Comparison of ENCODE assay signal across 9 cellular contexts in the genomic region with DNA sequence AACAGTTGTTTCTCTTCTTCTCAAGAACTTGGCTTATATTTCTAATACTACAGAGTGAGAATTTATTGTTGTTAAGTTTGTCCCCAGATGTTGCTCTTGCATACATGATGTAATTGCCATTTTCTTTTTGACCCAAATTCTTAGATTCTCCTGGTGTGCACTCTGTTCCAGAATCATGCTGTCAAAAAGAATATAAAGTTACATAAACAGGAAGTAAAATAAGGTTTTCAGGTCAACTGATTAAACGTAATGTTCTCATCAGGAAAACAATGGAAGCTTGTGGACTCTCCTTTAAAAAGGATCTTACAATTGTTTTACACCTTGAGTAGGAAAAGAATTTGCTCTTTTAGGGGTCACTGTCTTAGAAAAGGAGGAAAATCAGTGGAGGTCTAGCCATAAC.
DNase-seq lines count a peak whose midpoint lies in the region; ATAC-seq, FAIRE-seq and TF ChIP-seq lines count a peak whose summit lies in the region.
"Had no signal": no experiment of that assay in that cellular context is flagged by ENCODE, and none has a peak within 500 bp of the region (broad histone marks: within the 10 kb centered on the region; RNA-seq: fewer than 3 reads in every experiment).

No MANE protein-coding gene starts in this region.

- CTCF ChIA-PET in activated CD8-positive, alpha-beta memory T cell treated with anti-CD3 and anti-CD28 coated beads, Interleukin-2, amount 10 ng/mL, durations not matched to agents 7 days and 5 days (lab: Charles Lee) = interaction anchor here (1.0 to 1.1 kb wide), 2 partner anchors 10 to 143 kb away, joined by 3 to 5 read pairs; a partner anchor contains a TSS

- no peaks in the 10 kb centered on the region for H3K27me3 Mint-ChIP-seq in activated CD8-positive, alpha-beta memory T cell treated with anti-CD3 and anti-CD28 coated beads, Interleukin-2, amount 10 ng/mL, durations not matched to agents 7 days and 5 days
- H3K27me3 Mint-ChIP-seq in astrocyte (ENCODE audit: low read depth, unreplicated experiment) = no peaks in the 10 kb centered on the region

- H4K91ac ChIP-seq in trophoblast cell (ENCODE audit: low read depth, low read length) = no peak overlapping the region

- no peak overlapping the region for H3K18ac ChIP-seq in trophoblast cell (ENCODE audit: low read length)

- H3K4me1 Mint-ChIP-seq in activated CD8-positive, alpha-beta memory T cell treated with anti-CD3 and anti-CD28 coated beads, Interleukin-2, amount 10 ng/mL, durations not matched to agents 7 days and 5 days = peaks cover 44% of the 10 kb centered on the region
- H3K4me1 Mint-ChIP-seq in astrocyte (ENCODE audit: low read depth, unreplicated experiment) = peaks cover 19% of the 10 kb centered on the region
- H3K4me1 Mint-ChIP-seq: neural progenitor cell had no signal

- H3K27me3 ChIP-seq in astrocyte (ENCODE audit: insufficient read depth, low read length) (no peaks in the 10 kb centered on the region), lower lobe of right lung (ENCODE audit: low read depth) (no peaks in the 10 kb centered on the region), testis (no peaks in the 10 kb centered on the region), trophoblast cell (ENCODE audit: insufficient read depth, low read length) (no peaks in the 10 kb centered on the region)
- H3K27me3 ChIP-seq: neural progenitor cell had no signal

- no peak overlapping the region for H4K12ac ChIP-seq in trophoblast cell (ENCODE audit: low read depth, low read length)

- no peaks in the 10 kb centered on the region for H3K79me1 ChIP-seq in trophoblast cell (ENCODE audit: low read length)

- H3K4ac ChIP-seq in trophoblast cell (ENCODE audit: low read depth, low read length) = no peak overlapping the region

- H3K27ac ChIP-seq in astrocyte (ENCODE audit: low read depth, low read length) (no peak overlapping the region), lower lobe of right lung (peak overlapping the region; percentile 80), testis (peak overlapping the region; percentile 27 to 48), trophoblast cell (ENCODE audit: low read depth, low read length) (no peak overlapping the region)
- H3K27ac ChIP-seq: neural progenitor cell had no signal

- no peak overlapping the region for H2AK5ac ChIP-seq in trophoblast cell (ENCODE audit: low read length)

- H3K4me1 ChIP-seq in astrocyte (ENCODE audit: insufficient read depth, low read length) = no peaks in the 10 kb centered on the region
- H3K4me1 ChIP-seq in lower lobe of right lung = peaks cover 21% of the 10 kb centered on the region
- H3K4me1 ChIP-seq in testis = peaks cover 13% of the 10 kb centered on the region
- no peaks in the 10 kb centered on the region for H3K4me1 ChIP-seq in trophoblast cell (ENCODE audit: control insufficient read depth in 1 of 2, insufficient read depth in 2 of 2, low read length in 2 of 2)
- H3K4me1 ChIP-seq: neural progenitor cell had no signal

- H3K79me2 ChIP-seq in astrocyte (ENCODE audit: insufficient read depth, low read length) (no peaks in the 10 kb centered on the region), trophoblast cell (ENCODE audit: control insufficient read depth, insufficient read depth, low read length, poor library complexity) (no peaks in the 10 kb centered on the region)

- H3K9me3 Mint-ChIP-seq in activated CD8-positive, alpha-beta memory T cell treated with anti-CD3 and anti-CD28 coated beads, Interleukin-2, amount 10 ng/mL, durations not matched to agents 7 days and 5 days (ENCODE audit: low read depth) = no peaks in the 10 kb centered on the region
- H3K9me3 Mint-ChIP-seq in astrocyte (ENCODE audit: unreplicated experiment) = no peaks in the 10 kb centered on the region
- H3K9me3 Mint-ChIP-seq: neural progenitor cell had no signal

- no peak for TF ChIP-seq POLR2A in testis (IDR thresholded peaks at IDR 0.05)

- DNase-seq in activated CD8-positive, alpha-beta memory T cell treated with anti-CD3 and anti-CD28 coated beads, Interleukin-2, amount 10 ng/mL, durations not matched to agents 7 days and 5 days = no peak
- DNase-seq in activated CD8-positive, alpha-beta memory T cell treated with anti-CD3 and anti-CD28 coated beads, Interleukin-2, amount 50 U/mL, for 4 hours = no peak
- no peak for DNase-seq in astrocyte (ENCODE audit: low read depth)
- no peak for DNase-seq in lower lobe of right lung
- DNase-seq in testis = no peak
- no peak for DNase-seq in NCI-H128 (lab: John Stamatoyannopoulos, UW; ENCODE audit: unreplicated experiment)
- DNase-seq in trophoblast cell = no peak

- no peak overlapping the region for H3K4me2 ChIP-seq in astrocyte (ENCODE audit: low read length)
- H3K4me2 ChIP-seq in trophoblast cell (ENCODE audit: low read length) = no peak overlapping the region
- H3K4me2 ChIP-seq: neural progenitor cell had no signal

- intact Hi-C loops in lower lobe of right lung (cut with DNase I) = no loop called here
- intact Hi-C loops in testis (cut with DNase I; ENCODE audit: low total_unique reads) = no loop called here

- H3K36me3 ChIP-seq in astrocyte (ENCODE audit: insufficient read depth, low read length) (peaks cover 13% of the 10 kb centered on the region), lower lobe of right lung (peaks cover 5% of the 10 kb centered on the region), testis (ENCODE audit: low read depth, missing control alignments) (no peaks in the 10 kb centered on the region), trophoblast cell (ENCODE audit: control insufficient read depth in 1 of 2, insufficient read depth in 2 of 2, low read length in 2 of 2) (peaks cover 3 to 6% of the 10 kb centered on the region in 2 experiments)

- FAIRE-seq in astrocyte (lab: Jason Lieb, UNC) = no peak

- H2BK5ac ChIP-seq in trophoblast cell (ENCODE audit: low read depth, low read length, poor library complexity) = no peak overlapping the region

- H2AFZ ChIP-seq in astrocyte (ENCODE audit: low read depth, low read length) (no peak overlapping the region), trophoblast cell (ENCODE audit: insufficient read depth, low read length, poor library complexity) (no peak overlapping the region)
- H2AFZ ChIP-seq: neural progenitor cell had no signal

- H3K9me3 ChIP-seq in astrocyte (ENCODE audit: insufficient read depth, low read depth, low read length) (no peaks in the 10 kb centered on the region), lower lobe of right lung (no peaks in the 10 kb centered on the region), testis (no peaks in the 10 kb centered on the region), trophoblast cell (ENCODE audit: insufficient read depth, low read depth, low read length) (no peaks in the 10 kb centered on the region)

- no peak overlapping the region for H3K4me3 ChIP-seq in astrocyte (ENCODE audit: insufficient read depth, low read depth, low read length)
- no peak overlapping the region for H3K4me3 ChIP-seq in lower lobe of right lung
- H3K4me3 ChIP-seq in testis = no peak overlapping the region
- no peak overlapping the region for H3K4me3 ChIP-seq in trophoblast cell (ENCODE audit: low read depth, low read length)
- H3K4me3 ChIP-seq: neural progenitor cell had no signal

- no peak overlapping the region for H2BK120ac ChIP-seq in trophoblast cell (ENCODE audit: insufficient read depth, low read length, poor library complexity)

- H3K14ac ChIP-seq in trophoblast cell (ENCODE audit: low read length) = no peak overlapping the region

- no peak for ATAC-seq in activated CD8-positive, alpha-beta memory T cell treated with anti-CD3 and anti-CD28 coated beads, Interleukin-2, amount 10 ng/mL, durations not matched to agents 7 days and 5 days
- ATAC-seq in lower lobe of right lung (no peak), HG03469 (IDR thresholded peaks at IDR 0.05; ENCODE audit: unreplicated experiment) (no peak)

- H3K9ac ChIP-seq in astrocyte (ENCODE audit: low read length) (no peak overlapping the region), trophoblast cell (ENCODE audit: low read length) (no peak overlapping the region)
- H3K9ac ChIP-seq: neural progenitor cell had no signal

- no peak overlapping the region for H2BK12ac ChIP-seq in trophoblast cell (ENCODE audit: low read length)

- H3K36me3 Mint-ChIP-seq in activated CD8-positive, alpha-beta memory T cell treated with anti-CD3 and anti-CD28 coated beads, Interleukin-2, amount 10 ng/mL, durations not matched to agents 7 days and 5 days = peaks cover 58% of the 10 kb centered on the region
- peaks cover 22% of the 10 kb centered on the region for H3K36me3 Mint-ChIP-seq in astrocyte (ENCODE audit: low read depth, unreplicated experiment)

- 10 to 14% methylated on average over 1 of the region's 1 CpG for WGBS in testis, 2 donors
- no CpG with 5 or more reads among the region's 1 CpG for WGBS in trophoblast cell (ENCODE audit: extremely low coverage, insufficient coverage, insufficient read length)

- no peak overlapping the region for H4K8ac ChIP-seq in trophoblast cell (ENCODE audit: low read depth, low read length)

- no peak overlapping the region for H3K23ac ChIP-seq in trophoblast cell (ENCODE audit: low read length)

- TF ChIP-seq CTCF in astrocyte (IDR thresholded peaks at IDR 0.05; ENCODE audit: insufficient read depth, low read depth, low read length) = no peak
- no peak for TF ChIP-seq CTCF in lower lobe of right lung (IDR thresholded peaks at IDR 0.05)
- TF ChIP-seq CTCF in testis (IDR thresholded peaks at IDR 0.05) = no peak

- peak overlapping the region; percentile 95 for H3K27ac Mint-ChIP-seq in activated CD8-positive, alpha-beta memory T cell treated with anti-CD3 and anti-CD28 coated beads, Interleukin-2, amount 10 ng/mL, durations not matched to agents 7 days and 5 days
- H3K27ac Mint-ChIP-seq in astrocyte (ENCODE audit: unreplicated experiment) = peak overlapping the region; percentile 92
- H3K27ac Mint-ChIP-seq: neural progenitor cell had no signal

- no peaks in the 10 kb centered on the region for H4K20me1 ChIP-seq in astrocyte (ENCODE audit: insufficient read depth, low read length)

- peak overlapping the region; percentile 72 for H3K4me3 Mint-ChIP-seq in activated CD8-positive, alpha-beta memory T cell treated with anti-CD3 and anti-CD28 coated beads, Interleukin-2, amount 10 ng/mL, durations not matched to agents 7 days and 5 days
- H3K4me3 Mint-ChIP-seq in astrocyte (ENCODE audit: unreplicated experiment) = no peak overlapping the region
- H3K4me3 Mint-ChIP-seq: neural progenitor cell had no signal

Comparison
In these comparisons a context has a peak if more than half of its experiments do, and no peak if none do; other contexts are left out.
1. H3K27ac ChIP-seq: peak in lower lobe of right lung (single experiment) and testis (2 of 2); none in astrocyte (single experiment) and trophoblast cell (single experiment).